Comparison of ENCODE assay signal across 5 cellular contexts in genomic region chr2:239865856-239866255, GRCh38.
DNase-seq lines count a peak whose midpoint lies in the region; ATAC-seq, FAIRE-seq and TF ChIP-seq lines count a peak whose summit lies in the region.
"Not testable (repeated sequence)": the region's sequence is repeated elsewhere in the genome, so short reads cannot be mapped to it uniquely, and the experiment has no call there.

No MANE protein-coding gene starts in this region.

- not testable (repeated sequence) for H3K4me3 ChIP-seq in IMR-90 (ENCODE audit: insufficient read depth, low read depth, low read length); H1 (ENCODE audit: extremely low read depth in 1 of 4, insufficient read depth in 2 of 4, low read depth in 3 of 4, low read length in 4 of 4); HepG2 (replicated peaks in 1 of 3; ENCODE audit: insufficient read depth in 1 of 3, low read depth in 2 of 3, low read length in 3 of 3)
- peak overlapping the region in 1 of 2 donors; percentile 64 for H3K4me3 ChIP-seq in neuronal stem cell (ENCODE audit: low read length in 2 of 2)

- CTCF ChIA-PET in IMR-90 (lab: Yijun Ruan, JAX); H1 (lab: Charles Lee; ENCODE audit: partially characterized antibody); HepG2 (lab: Yijun Ruan, JAX; ENCODE audit: low intra/inter-chr PET ratio, low total read pairs): not testable (repeated sequence)

- not testable (repeated sequence) for H4K20me1 ChIP-seq in IMR-90 (ENCODE audit: insufficient read depth, low read length); HepG2 (ENCODE audit: insufficient read depth, low read length)
- peaks cover 0 to 30% of the 10 kb centered on the region in 2 experiments for H4K20me1 ChIP-seq in H1 (replicated peaks in 1 of 2; ENCODE audit: control insufficient read depth in 1 of 2, insufficient read depth in 2 of 2, low read length in 2 of 2)

- H3K4me2 ChIP-seq in IMR-90 (ENCODE audit: low read depth, low read length); H1 (ENCODE audit: insufficient read depth in 1 of 2, low read depth in 2 of 2, low read length in 2 of 2); HepG2 (ENCODE audit: low read depth, low read length); neuronal stem cell (ENCODE audit: insufficient read depth, low read length, poor library complexity, severe bottlenecking): not testable (repeated sequence)

- in situ Hi-C loops in IMR-90 (cut with MboI; ENCODE audit: low sequenced_read_pairs); HepG2 (cut with HindIII; ENCODE audit: extremely low pct_ligation_motif_present, low pct_unique_long_range_greater_than_20kb): not testable (repeated sequence)

- not testable (repeated sequence) for H2BK15ac ChIP-seq in IMR-90 (ENCODE audit: low read depth, low read length); H1 (ENCODE audit: low read length); neuronal stem cell (ENCODE audit: low read length)

- not testable (repeated sequence) for H3K9me1 ChIP-seq in IMR-90 (ENCODE audit: insufficient read depth, low read length)

- H3K27me3 ChIP-seq in IMR-90 (ENCODE audit: control insufficient read depth, insufficient read depth, low read length); H1 (replicated peaks in 1 of 4; ENCODE audit: control insufficient read depth in 3 of 4, extremely low read depth in 1 of 4, insufficient read depth in 3 of 4, low read length in 3 of 4); HepG2 (ENCODE audit: control insufficient read depth in 1 of 2, insufficient read depth in 2 of 2, low read length in 2 of 2); neuronal stem cell (ENCODE audit: control insufficient read depth in 3 of 3, insufficient read depth in 3 of 3, low read depth in 1 of 3, low read length in 3 of 3): not testable (repeated sequence)

- H2AFZ ChIP-seq in IMR-90 (replicated peaks; ENCODE audit: low read length, poor library complexity); H1 (ENCODE audit: low read length); HepG2 (ENCODE audit: low read length); neuronal stem cell (ENCODE audit: low read length): not testable (repeated sequence)

- H3K9ac ChIP-seq in IMR-90 (ENCODE audit: low read depth, low read length); HepG2 (ENCODE audit: insufficient read depth, low read depth, low read length): not testable (repeated sequence)
- H3K9ac ChIP-seq in H1 (replicated peaks in 1 of 4; ENCODE audit: extremely low read depth in 1 of 4, low read depth in 3 of 4, low read length in 3 of 4) (peak overlapping the region in 1 of 4 experiments; percentile 54; a peak in 1 of 7 replicates), neuronal stem cell (ENCODE audit: low read depth, low read length, poor library complexity) (peak overlapping the region; percentile 46)

- H3K9me3 ChIP-seq in IMR-90 (ENCODE audit: control insufficient read depth, insufficient read depth, low read length) (peaks cover 30% of the 10 kb centered on the region), H1 (ENCODE audit: insufficient read depth in 2 of 2, low read depth in 1 of 2, low read length in 1 of 2) (peaks cover 5 to 31% of the 10 kb centered on the region in 2 experiments; a peak in 3 of 4 replicates), HepG2 (ENCODE audit: low read length) (peaks cover 27% of the 10 kb centered on the region), neuronal stem cell (replicated peaks in 1 of 2; ENCODE audit: control insufficient read depth in 2 of 2, insufficient read depth in 1 of 2, low read depth in 1 of 2, low read length in 2 of 2) (peaks cover 0 to 28% of the 10 kb centered on the region in 2 donors)

- H4K8ac ChIP-seq in IMR-90 (ENCODE audit: low read depth in 2 of 2, low read length in 2 of 2); H1 (ENCODE audit: extremely low read depth, insufficient read depth, low read length); neuronal stem cell (ENCODE audit: low read depth, low read length): not testable (repeated sequence)

- H2AK5ac ChIP-seq in IMR-90 (ENCODE audit: low read depth, low read length); neuronal stem cell (ENCODE audit: low read depth, low read length): not testable (repeated sequence)
- peak overlapping the region; percentile 29; the same call in 1 of the 2 replicates for H2AK5ac ChIP-seq in H1 (ENCODE audit: low read depth, low read length)

- not testable (repeated sequence) for H3K18ac ChIP-seq in IMR-90 (ENCODE audit: low read depth, low read length); H1 (ENCODE audit: extremely low read depth, low read length); neuronal stem cell (ENCODE audit: low read length)

- ATAC-seq in IMR-90 (ENCODE audit: low read depth); HepG2: not testable (repeated sequence)

- H3K36me3 ChIP-seq in IMR-90 (ENCODE audit: control insufficient read depth, insufficient read depth, low read length); H1 (ENCODE audit: control insufficient read depth in 2 of 4, insufficient read depth in 4 of 4, low read length in 3 of 4); HepG2 (replicated peaks in 1 of 2; ENCODE audit: control insufficient read depth in 1 of 2, insufficient read depth in 2 of 2, low read length in 2 of 2); neuronal stem cell (replicated peaks in 1 of 2; ENCODE audit: control insufficient read depth in 2 of 2, insufficient read depth in 2 of 2, low read length in 2 of 2): not testable (repeated sequence)

- not testable (repeated sequence) for H3K14ac ChIP-seq in IMR-90 (replicated peaks; ENCODE audit: low read depth, low read length); H1 (ENCODE audit: insufficient read length)
- H3K14ac ChIP-seq in neuronal stem cell (ENCODE audit: low read length) = peak overlapping the region; percentile 5

- H3K23me2 ChIP-seq in H1 (ENCODE audit: low read depth, low read length) = peaks cover 32% of the 10 kb centered on the region; the same call in 1 of the 2 replicates

- not testable (repeated sequence) for H2BK120ac ChIP-seq in IMR-90 (ENCODE audit: low read depth, low read length); H1 (replicated peaks; ENCODE audit: low read depth, low read length); neuronal stem cell (ENCODE audit: low read depth, low read length)

- H3K79me2 ChIP-seq in H1 (ENCODE audit: control insufficient read depth in 1 of 2, insufficient read depth in 2 of 2, low read length in 2 of 2); HepG2 (ENCODE audit: insufficient read depth, low read length): not testable (repeated sequence)

- H4K91ac ChIP-seq in IMR-90 (ENCODE audit: insufficient read depth, low read depth, low read length) = not testable (repeated sequence)
- H4K91ac ChIP-seq in H1 (replicated peaks; ENCODE audit: insufficient read length, low read length) = peak overlapping the region; percentile 54
- peak overlapping the region; percentile 14 for H4K91ac ChIP-seq in neuronal stem cell (ENCODE audit: low read depth, low read length, poor library complexity)

- not testable (repeated sequence) for TF ChIP-seq POLR2A in IMR-90 (IDR thresholded peaks at IDR 0.05; ENCODE audit: low read depth, low read length); H1 (IDR thresholded peaks at IDR 0.05; ENCODE audit: control extremely low read depth in 1 of 2, low read depth in 2 of 2, low read length in 2 of 2); HepG2 (IDR thresholded peaks at IDR 0.05; ENCODE audit: insufficient read depth in 1 of 2, low read depth in 2 of 2, low read length in 2 of 2)

- not testable (repeated sequence) for TF ChIP-seq EP300 in H1 (IDR thresholded peaks at IDR 0.05; ENCODE audit: borderline replicate concordance in 1 of 2, low read depth in 2 of 2, low read length in 2 of 2); HepG2 (IDR thresholded peaks at IDR 0.05; ENCODE audit: low read depth in 2 of 2, low read length in 2 of 2); HepG2 (CRISPR knock-in tag; IDR thresholded peaks at IDR 0.05; ENCODE audit: borderline replicate concordance)

- not testable (repeated sequence) for H3K4me3 Mint-ChIP-seq in type B pancreatic cell

- not testable (repeated sequence) for H3K56ac ChIP-seq in IMR-90 (ENCODE audit: extremely low read depth, insufficient read depth, low read length)
- peak overlapping the region; percentile 100 for H3K56ac ChIP-seq in H1 (replicated peaks; ENCODE audit: insufficient read length, low read depth, low read length)

- not testable (repeated sequence) for H3K27ac ChIP-seq in IMR-90 (ENCODE audit: insufficient read depth, low read length); H1 (ENCODE audit: low read depth, low read length); HepG2 (ENCODE audit: extremely low read length, insufficient read depth, low read length); neuronal stem cell (replicated peaks; ENCODE audit: low read length)

- H3K4me1 ChIP-seq in IMR-90 (ENCODE audit: control insufficient read depth, insufficient read depth, low read length); H1 (replicated peaks in 1 of 4; ENCODE audit: control insufficient read depth in 3 of 4, insufficient read depth in 4 of 4, low read length in 3 of 4); HepG2 (ENCODE audit: insufficient read depth, low read length); neuronal stem cell (ENCODE audit: control insufficient read depth in 2 of 2, insufficient read depth in 1 of 2, low read depth in 1 of 2, low read length in 2 of 2): not testable (repeated sequence)

- H3K79me1 ChIP-seq in IMR-90 (ENCODE audit: low read depth in 1 of 2, low read length in 2 of 2); H1 (ENCODE audit: low read depth, low read length): not testable (repeated sequence)
- H3K79me1 ChIP-seq in neuronal stem cell (ENCODE audit: low read depth, low read length) = peaks cover 11% of the 10 kb centered on the region

- intact Hi-C loops in IMR-90 (cut with micrococcal nuclease); HepG2 (cut with micrococcal nuclease; ENCODE audit: unreplicated experiment): not testable (repeated sequence)

- H3K9me3 Mint-ChIP-seq in type B pancreatic cell = not testable (repeated sequence)

- not testable (repeated sequence) for DNase-seq in IMR-90; H1 (ENCODE audit: low read depth in 1 of 2, low spot score in 2 of 2); HepG2 (ENCODE audit: low spot score); neuronal stem cell (ENCODE audit: low spot score)
- DNase-seq in type B pancreatic cell (ENCODE audit: extremely low spot score, unreplicated experiment) = peak; percentile 16

- peaks cover 15% of the 10 kb centered on the region for H3K27me3 Mint-ChIP-seq in type B pancreatic cell

- H2BK12ac ChIP-seq in H1 (ENCODE audit: low read depth, low read length); neuronal stem cell (ENCODE audit: low read length): not testable (repeated sequence)

- not testable (repeated sequence) for TF ChIP-seq RAD21 in IMR-90 (IDR thresholded peaks at IDR 0.05; ENCODE audit: low read length); H1 (IDR thresholded peaks at IDR 0.05 in 1 of 2, conservative IDR thresholded peaks at IDR 0.05 in 1 of 2; ENCODE audit: low read depth in 2 of 2, low read length in 2 of 2); HepG2 (CRISPR knock-in tag; IDR thresholded peaks at IDR 0.05)

- not testable (repeated sequence) for H2AK9ac ChIP-seq in IMR-90 (replicated peaks; ENCODE audit: low read depth, low read length, poor library complexity)

- H2BK5ac ChIP-seq in IMR-90 (ENCODE audit: low read depth, low read length, poor library complexity, severe bottlenecking) = peak overlapping the region; percentile 95
- not testable (repeated sequence) for H2BK5ac ChIP-seq in H1 (ENCODE audit: low read depth, low read length); neuronal stem cell (ENCODE audit: low read length)

- H3K4me1 Mint-ChIP-seq in type B pancreatic cell (ENCODE audit: unreplicated experiment) = not testable (repeated sequence)

- POLR2A ChIA-PET in IMR-90 (lab: Charles Lee; ENCODE audit: unreplicated experiment); H1 (lab: Charles Lee; ENCODE audit: partially characterized antibody); HepG2 (lab: Yijun Ruan, JAX): not testable (repeated sequence)

- not testable (repeated sequence) for H3K23ac ChIP-seq in IMR-90 (ENCODE audit: low read depth, low read length); H1 (ENCODE audit: insufficient read length); neuronal stem cell (ENCODE audit: low read depth, low read length, poor library complexity)

- H3K36me3 Mint-ChIP-seq in type B pancreatic cell = not testable (repeated sequence)

- not testable (repeated sequence) for H3K4ac ChIP-seq in IMR-90 (ENCODE audit: low read depth, low read length); H1 (replicated peaks; ENCODE audit: insufficient read length, low read depth, low read length); neuronal stem cell (ENCODE audit: low read length)

- FAIRE-seq in H1 (lab: Jason Lieb, UNC); HepG2 (lab: Jason Lieb, UNC): not testable (repeated sequence)

- not testable (repeated sequence) for H3K27ac Mint-ChIP-seq in type B pancreatic cell

- dilution Hi-C loops in IMR-90 (cut with HindIII; ENCODE audit: low sequenced_read_pairs, unreplicated experiment) = not testable (repeated sequence)

- TF ChIP-seq CTCF in IMR-90 (conservative IDR thresholded peaks at IDR 0.05; ENCODE audit: low read depth, low read length); H1 (IDR thresholded peaks at IDR 0.05; ENCODE audit: control extremely low read depth in 1 of 3, insufficient read depth in 1 of 3, low read depth in 1 of 3, low read length in 3 of 3); HepG2 (CRISPR knock-in tag; IDR thresholded peaks at IDR 0.05); type B pancreatic cell (conservative IDR thresholded peaks at IDR 0.05): not testable (repeated sequence)

- BruUV-seq in IMR-90 (replicated peaks; lab: Mats Ljungman, UMichigan); HepG2 (replicated peaks; lab: Mats Ljungman, UMichigan): not testable (repeated sequence)

- 73% methylated on average over 4 of the region's 5 CpGs; no CpG with 5 or more reads in 1 of the 2 experiments for WGBS in IMR-90 (ENCODE audit: extremely low coverage in 2 of 2, insufficient read length in 1 of 2), 2 experiments
- WGBS in H1 (ENCODE audit: extremely low coverage in 1 of 2, insufficient coverage in 1 of 2, insufficient read length in 1 of 2, insufficient replicate concordance in 2 of 2, low coverage in 1 of 2, low lambda C conversion rate in 2 of 2, missing lambda C conversion rate in 1 of 2), 2 experiments = 92% methylated on average over 5 of the region's 5 CpGs; no CpG with 5 or more reads in 1 of the 2 experiments
- 59% methylated on average over 5 of the region's 5 CpGs for WGBS in HepG2 (ENCODE audit: low lambda C conversion rate)
- 100% methylated on average over 5 of the region's 5 CpGs; no CpG with 5 or more reads in 1 of the 2 donors for WGBS in neuronal stem cell (ENCODE audit: extremely low coverage in 2 of 2, insufficient read length in 2 of 2, insufficient replicate concordance in 1 of 2), 2 donors

- not testable (repeated sequence) for H2BK20ac ChIP-seq in IMR-90 (ENCODE audit: low read depth, low read length); H1 (ENCODE audit: low read length)

- not testable (repeated sequence) for H4K5ac ChIP-seq in IMR-90 (ENCODE audit: low read depth, low read length); H1 (ENCODE audit: insufficient read length, low read depth, low read length)
